In the genomic region with DNA sequence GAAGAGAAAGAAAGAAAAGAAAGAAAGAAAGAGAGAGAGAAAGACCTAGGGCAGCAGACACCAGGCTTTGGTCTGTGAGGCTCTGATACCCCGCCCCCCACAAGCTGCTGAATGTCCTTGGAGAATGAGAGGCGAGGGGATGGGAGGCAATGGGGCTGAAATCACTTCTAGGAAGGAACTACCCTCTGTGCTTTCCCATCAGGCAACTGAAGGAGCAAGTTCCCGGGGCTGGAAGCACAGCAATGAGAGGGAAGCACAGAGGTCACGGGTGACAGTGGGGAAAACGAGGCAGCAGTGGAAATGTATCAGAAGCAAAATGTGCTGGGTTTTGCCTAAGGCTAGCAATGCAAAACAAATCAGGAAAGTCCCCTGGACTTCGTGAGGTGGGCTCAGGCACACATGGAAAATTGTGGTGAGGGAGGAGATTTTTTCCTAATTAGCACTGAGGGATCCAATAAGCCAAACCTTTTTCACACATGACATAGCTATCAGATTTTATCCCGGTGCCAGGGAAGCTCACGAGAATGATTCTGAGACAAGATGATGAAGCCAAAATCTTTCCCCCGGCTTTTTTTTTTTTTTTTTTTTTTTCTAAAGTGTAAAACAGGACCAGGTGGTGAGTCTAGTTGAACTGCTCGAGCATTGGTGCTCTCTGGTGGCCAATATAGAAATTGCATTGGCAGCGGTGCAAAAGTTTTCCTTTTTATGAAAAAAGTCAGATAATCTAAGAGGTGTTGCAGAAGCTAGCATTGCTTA, we compare ENCODE assay signal across 8 cellular contexts. TPM values are rescaled to one million over a fixed set of nuclear protein-coding genes. Genes with fewer than 3 reads are reported as not detected.
DNase-seq lines count a peak whose midpoint lies in the region; ATAC-seq and TF ChIP-seq lines count a peak whose summit lies in the region.

No MANE protein-coding gene starts in this region.

- no peaks in the 10 kb centered on the region for H3K79me2 ChIP-seq in ACC112 (ENCODE audit: control insufficient read depth, insufficient read depth, low read length, unreplicated experiment)

- H3K4me3 ChIP-seq in ACC112 (ENCODE audit: low read depth, low read length) = peak overlapping the region; percentile 36; the same call in 1 of the 2 replicates
- no peak overlapping the region for H3K4me3 ChIP-seq in lower lobe of right lung

- DNase-seq in GM19238 (ENCODE audit: insufficient read length, low spot score) (peak; percentile 48), NCI-H226 (peak; percentile 25), dermis blood vessel endothelial cell (peak; percentile 78), lower lobe of right lung (no peak)
- peak; percentile 69 for DNase-seq in activated CD4-positive, alpha-beta T cell treated with anti-CD3 and anti-CD28 coated beads, Interleukin-2, amount 50 U/mL, for 1 hour
- DNase-seq in stimulated activated CD8-positive, alpha-beta memory T cell treated with anti-CD3 and anti-CD28 coated beads, Interleukin-12 subunit alpha, Interleukin-12 subunit beta, amount 100 ng/mL, for 4 hours (ENCODE audit: low read depth) = peak; percentile 10

- H3K36me3 ChIP-seq in ACC112 (ENCODE audit: insufficient read depth, low read length) (no peaks in the 10 kb centered on the region), lower lobe of right lung (no peaks in the 10 kb centered on the region)

- peak; percentile 83 for TF ChIP-seq CTCF in lower lobe of right lung (IDR thresholded peaks at IDR 0.05)

- H2AFZ ChIP-seq in ACC112 (ENCODE audit: low read length, unreplicated experiment) = peak overlapping the region; percentile 63

- peaks cover 14% of the 10 kb centered on the region for H3K4me1 ChIP-seq in ACC112 (ENCODE audit: control insufficient read depth, insufficient read depth, low read length, unreplicated experiment)
- H3K4me1 ChIP-seq in lower lobe of right lung = peaks cover 7% of the 10 kb centered on the region

- ATAC-seq in lower lobe of right lung = peak; percentile 59 to 69
- no peak for ATAC-seq in GM21786 (IDR thresholded peaks at IDR 0.05; ENCODE audit: unreplicated experiment)

- H3K27ac ChIP-seq in ACC112 (ENCODE audit: low read depth, low read length) (no peak overlapping the region), lower lobe of right lung (no peak overlapping the region)

- no peaks in the 10 kb centered on the region for H3K9me3 ChIP-seq in lower lobe of right lung

- intact Hi-C loops in lower lobe of right lung (cut with DNase I) = loop anchor here (5.0 kb wide), 1 partner anchor 247 kb away; no protein-coding TSS in a partner anchor

- no peaks in the 10 kb centered on the region for H3K27me3 ChIP-seq in ACC112 (ENCODE audit: insufficient read depth, low read length)
- H3K27me3 ChIP-seq in lower lobe of right lung (ENCODE audit: low read depth) = peaks cover 6% of the 10 kb centered on the region

RNA-seq across cellular contexts. Expression of gene ARFGEF2, which starts 16.8 kb away (rescaled TPM):
- total RNA-seq in dermis blood vessel endothelial cell (67.7 and 87.8 TPM in 2 replicates), lower lobe of right lung (32.9 TPM)
